Comparison of ENCODE assay signal across 1 cellular context in genomic region chr7:139025861-139026260, GRCh38. TPM values are rescaled to one million over a fixed set of nuclear protein-coding genes. Genes with fewer than 3 reads are reported as not detected.
"Had no signal": no experiment of that assay in that cellular context is flagged by ENCODE, and none has a peak within 500 bp of the region (broad histone marks: within the 10 kb centered on the region; RNA-seq: fewer than 3 reads in every experiment).

No MANE protein-coding gene starts in this region.

RNA-seq across cellular contexts. Expression of gene ZC3HAV1L, which starts 10.0 kb away (rescaled TPM):
- total RNA-seq: OCI-LY7 had no signal
